14 cellular contexts compared by ENCODE assay signal in the genomic region with DNA sequence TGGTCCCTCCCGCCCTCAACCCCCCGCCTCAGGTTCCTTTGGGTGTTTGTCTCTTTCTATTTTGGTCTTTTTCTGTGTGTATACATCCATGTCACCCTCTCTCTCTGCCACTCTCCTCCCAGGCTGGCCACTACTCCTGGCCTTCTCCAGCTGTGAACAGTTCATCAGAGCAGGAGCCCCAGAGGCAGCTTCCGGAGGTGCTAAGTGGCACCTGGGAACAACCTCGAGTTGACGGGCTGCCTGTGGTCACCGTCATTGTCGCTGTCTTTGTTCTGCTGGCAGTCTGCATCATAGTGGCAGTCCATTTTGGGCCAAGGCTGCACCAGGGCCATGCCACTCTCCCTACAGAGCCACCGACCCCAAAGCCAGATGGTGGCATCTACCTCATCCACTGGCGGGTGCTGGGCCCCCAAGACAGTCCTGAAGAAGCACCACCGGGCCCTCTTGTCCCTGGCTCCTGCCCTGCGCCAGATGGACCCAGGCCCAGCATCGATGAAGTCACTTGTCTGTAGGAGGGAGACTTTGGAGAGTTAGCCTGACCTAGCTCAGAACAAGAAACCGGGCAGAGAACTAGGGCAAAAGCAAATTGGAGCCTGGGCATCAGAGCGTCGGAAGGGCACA. TPM values are rescaled to one million over a fixed set of nuclear protein-coding genes. Genes with fewer than 3 reads are reported as not detected.
DNase-seq lines count a peak whose midpoint lies in the region; ATAC-seq and TF ChIP-seq lines count a peak whose summit lies in the region.
"Had no signal": no experiment of that assay in that cellular context is flagged by ENCODE, and none has a peak within 500 bp of the region (broad histone marks: within the 10 kb centered on the region; RNA-seq: fewer than 3 reads in every experiment).

No MANE protein-coding gene starts in this region.

- peak overlapping the region; percentile 54 for H3K4me3 Mint-ChIP-seq in CD8-positive, alpha-beta T cell
- no peak overlapping the region for H3K4me3 Mint-ChIP-seq in neural progenitor cell

- peak overlapping the region; percentile 79 for H3K27ac Mint-ChIP-seq in CD8-positive, alpha-beta T cell
- peak overlapping the region; percentile 96 for H3K27ac Mint-ChIP-seq in neural progenitor cell

- H4K20me1 ChIP-seq in neural progenitor cell (ENCODE audit: low read depth), result no peaks in the 10 kb centered on the region

- H3F3A ChIP-seq in neural progenitor cell (ENCODE audit: low read depth), result peaks cover 29% of the 10 kb centered on the region

- CTCF ChIA-PET in CD8-positive, alpha-beta T cell (lab: Charles Lee), result interaction anchor here (0.9 to 1.3 kb wide), 3 partner anchors 41 to 50 kb away, joined by 3 to 5 read pairs (median 4); no protein-coding TSS in a partner anchor

- intact Hi-C loops in CD8-positive, alpha-beta T cell (cut with DNase I, micrococcal nuclease), result loop anchor here in 1 of 2 experiments (5.0 kb wide), 1 partner anchor 40 kb away; no protein-coding TSS in a partner anchor

- H3K9ac ChIP-seq in HUES64 (ENCODE audit: low read depth, low read length) (no peak overlapping the region), neural progenitor cell (no peak overlapping the region)

- H3K79me2 ChIP-seq in neural progenitor cell (ENCODE audit: low read depth), result no peaks in the 10 kb centered on the region

- WGBS in HUES64, result 65% methylated on average over 14 of the region's 15 CpGs

- POLR2A ChIA-PET in CD8-positive, alpha-beta T cell (lab: Charles Lee), result interaction anchor here (1.5 kb wide), 1 partner anchor 10 kb away, joined by 7 read pairs; a partner anchor contains a TSS

- H3K36me3 ChIP-seq in CD8-positive, alpha-beta T cell (ENCODE audit: insufficient read depth, low read length), result peaks cover 12% of the 10 kb centered on the region
- H3K36me3 ChIP-seq in HUES64 (ENCODE audit: insufficient read depth, low read length) (no peaks in the 10 kb centered on the region), neural progenitor cell (no peaks in the 10 kb centered on the region)
- H3K36me3 ChIP-seq: transverse colon had no signal

- H3K4me3 ChIP-seq in CD8-positive, alpha-beta T cell (ENCODE audit: low read depth, low read length), result no peak overlapping the region
- H3K4me3 ChIP-seq in HUES64 (ENCODE audit: low read length) (no peak overlapping the region), coronary artery (no peak overlapping the region), neural progenitor cell (no peak overlapping the region)
- H3K4me3 ChIP-seq: SJSA1 had no signal

- no peak for TF ChIP-seq CTCF in CD8-positive, alpha-beta T cell (IDR thresholded peaks at IDR 0.05)
- TF ChIP-seq CTCF in coronary artery (IDR thresholded peaks at IDR 0.05) (no peak), neural progenitor cell (IDR thresholded peaks at IDR 0.05) (no peak)

- H3K36me3 Mint-ChIP-seq in CD8-positive, alpha-beta T cell, result peaks cover 24% of the 10 kb centered on the region
- H3K36me3 Mint-ChIP-seq in neural progenitor cell, result no peaks in the 10 kb centered on the region

- H2AFZ ChIP-seq in neural progenitor cell (replicated peaks), result peak overlapping the region; percentile 89

- peaks cover 78% of the 10 kb centered on the region for H3K4me1 Mint-ChIP-seq in CD8-positive, alpha-beta T cell (ENCODE audit: low read depth)
- peaks cover 31% of the 10 kb centered on the region for H3K4me1 Mint-ChIP-seq in neural progenitor cell

- no peaks in the 10 kb centered on the region for H3K9me3 ChIP-seq in CD8-positive, alpha-beta T cell (ENCODE audit: low read length)
- H3K9me3 ChIP-seq in HUES64 (ENCODE audit: insufficient read depth, low read depth, low read length), result no peaks in the 10 kb centered on the region
- no peaks in the 10 kb centered on the region for H3K9me3 ChIP-seq in neural progenitor cell (ENCODE audit: low read depth)
- H3K9me3 ChIP-seq: SJSA1, transverse colon had no signal

- DNase-seq in CD8-positive, alpha-beta T cell, result no peak
- DNase-seq in coronary artery (ENCODE audit: low spot score) (no peak), neural progenitor cell (ENCODE audit: low spot score) (no peak), NCI-H2196 treated with DMSO at 0.1 percent for 48 hours (lab: John Stamatoyannopoulos, UW; ENCODE audit: unreplicated experiment) (no peak), HuH-7 (ENCODE audit: low spot score) (no peak)
- DNase-seq: activated CD4-positive, alpha-beta T cell treated with anti-CD3 and anti-CD28 coated beads, Interleukin-2, amount 50 U/mL, for 48 hours; MV-4-11; NCI-H526; transverse colon had no signal

- ATAC-seq in CD8-positive, alpha-beta T cell, result no peak
- no peak for ATAC-seq in HG02852 (IDR thresholded peaks at IDR 0.05; ENCODE audit: unreplicated experiment)

- H3K27me3 Mint-ChIP-seq in CD8-positive, alpha-beta T cell (ENCODE audit: low read depth), result no peaks in the 10 kb centered on the region
- peaks cover 10% of the 10 kb centered on the region for H3K27me3 Mint-ChIP-seq in neural progenitor cell (ENCODE audit: insufficient read depth, low read depth)

- H3K9me3 Mint-ChIP-seq in CD8-positive, alpha-beta T cell, result no peaks in the 10 kb centered on the region
- H3K9me3 Mint-ChIP-seq in neural progenitor cell, result no peaks in the 10 kb centered on the region

- H3K4me2 ChIP-seq in neural progenitor cell, result peak overlapping the region; percentile 58

- H3K4me1 ChIP-seq in CD8-positive, alpha-beta T cell (ENCODE audit: insufficient read depth, low read length), result peaks cover 75% of the 10 kb centered on the region
- H3K4me1 ChIP-seq in HUES64 (ENCODE audit: insufficient read depth, low read length), result peaks cover 18% of the 10 kb centered on the region
- H3K4me1 ChIP-seq in neural progenitor cell, result peaks cover 29% of the 10 kb centered on the region
- H3K4me1 ChIP-seq: SJSA1 had no signal

- H3K27ac ChIP-seq in CD8-positive, alpha-beta T cell (ENCODE audit: low read depth, low read length), result no peak overlapping the region
- H3K27ac ChIP-seq in HUES64 (ENCODE audit: low read depth, low read length) (peak overlapping the region; percentile 81; the same call in 1 of the 2 replicates), coronary artery (peak overlapping the region; percentile 3 to 46), neural progenitor cell (no peak overlapping the region)
- H3K27ac ChIP-seq: SJSA1 had no signal

- no peaks in the 10 kb centered on the region for H3K27me3 ChIP-seq in CD8-positive, alpha-beta T cell (ENCODE audit: insufficient read depth, low read length)
- H3K27me3 ChIP-seq in HUES64 (ENCODE audit: insufficient read depth, low read length), result no peaks in the 10 kb centered on the region
- no peaks in the 10 kb centered on the region for H3K27me3 ChIP-seq in neural progenitor cell
- H3K27me3 ChIP-seq: SJSA1, transverse colon had no signal

RNA-seq across cellular contexts. Expression of a gene that starts 1.7 kb away (rescaled TPM):
- not detected for total RNA-seq in CD8-positive, alpha-beta T cell
- not detected for polyA plus RNA-seq in HUES64 (2013, experiment 1 of 2)
- polyA plus RNA-seq in HUES64 (2013, experiment 2 of 2), result not detected
- not detected in 2 replicates for total RNA-seq in neural progenitor cell (ENCODE audit: low replicate concordance)
- total RNA-seq: omental fat pad, SJSA1 had no signal
- polyA plus RNA-seq: keratinocyte had no signal

RNA-seq across cellular contexts. Expression of a gene that starts 10.0 kb away (rescaled TPM):
- total RNA-seq in CD8-positive, alpha-beta T cell, result not detected
- 3.5 TPM for polyA plus RNA-seq in HUES64 (2013, experiment 1 of 2)
- 4.6 TPM for polyA plus RNA-seq in HUES64 (2013, experiment 2 of 2)
- total RNA-seq in neural progenitor cell (ENCODE audit: low replicate concordance), result not detected in 2 replicates
- polyA plus RNA-seq: keratinocyte had no signal

RNA-seq across cellular contexts. Expression of a gene that starts 10.0 kb away (rescaled TPM):
- total RNA-seq in CD8-positive, alpha-beta T cell, result 10 to 100 TPM; 55.0 to 57.8 TPM
- polyA plus RNA-seq in HUES64 (2013, experiment 1 of 2), result 0.10 TPM
- 0.32 TPM for polyA plus RNA-seq in HUES64 (2013, experiment 2 of 2)
- 0.07 and 0.19 TPM in 2 replicates for total RNA-seq in neural progenitor cell (ENCODE audit: low replicate concordance)

RNA-seq across cellular contexts. Expression of a gene that starts 33.2 kb away (rescaled TPM):
- total RNA-seq in CD8-positive, alpha-beta T cell, result 10 to 100 TPM in 1 of 2 experiments, 1 to 10 TPM in 1; 8.0 to 10.2 TPM
- polyA plus RNA-seq in HUES64 (2013, experiment 1 of 2), result 20.7 TPM
- 27.8 TPM for polyA plus RNA-seq in HUES64 (2013, experiment 2 of 2)
- total RNA-seq in neural progenitor cell (ENCODE audit: low replicate concordance), result 13.7 and 21.7 TPM in 2 replicates

Comparison
In these comparisons a context has a peak if more than half of its experiments do, and no peak if none do; other contexts are left out.
1. H3K27ac ChIP-seq: peak in HUES64 (single experiment) and coronary artery (2 of 2); none in CD8-positive, alpha-beta T cell (single experiment) and neural progenitor cell (single experiment).
2. RNA of a gene that starts 10.0 kb away (total RNA-seq): 55.0 to 57.8 TPM in CD8-positive, alpha-beta T cell; 0.07 to 0.19 TPM in neural progenitor cell; every median in the first group is over 10 times any median in the second.